In the genomic region with DNA sequence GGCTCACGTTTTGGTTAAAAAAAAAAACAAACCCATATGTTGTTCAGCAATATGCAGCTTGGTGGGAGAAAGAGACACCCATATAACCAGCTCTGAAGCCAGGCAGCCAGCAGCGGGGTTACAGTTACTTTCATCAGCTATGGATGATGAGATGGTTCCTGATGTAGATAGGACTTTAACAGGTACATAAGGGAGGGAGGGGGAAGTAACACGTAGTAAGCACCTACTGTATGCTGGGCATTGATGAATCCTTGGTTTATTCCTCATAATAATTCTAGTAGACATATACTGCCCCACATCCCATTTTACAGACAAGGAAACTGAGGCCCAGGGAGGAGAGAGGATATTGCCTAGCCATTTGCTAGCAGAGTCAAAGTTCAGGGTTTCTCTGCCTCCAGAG, we compare ENCODE assay signal across 24 cellular contexts. TPM values are rescaled to one million over a fixed set of nuclear protein-coding genes. Genes with fewer than 3 reads are reported as not detected.
A peak's percentile ranks its signal among the peaks of the same experiment; 100 is the strongest.
DNase-seq lines count a peak whose midpoint lies in the region; ATAC-seq, FAIRE-seq and TF ChIP-seq lines count a peak whose summit lies in the region.
"Had no signal": no experiment of that assay in that cellular context is flagged by ENCODE, and none has a peak within 500 bp of the region (broad histone marks: within the 10 kb centered on the region; RNA-seq: fewer than 3 reads in every experiment).

No MANE protein-coding gene starts in this region.

- H3K4me2 ChIP-seq in A549 = peak overlapping the region; percentile 43
- no peak overlapping the region for H3K4me2 ChIP-seq in PC-3 (ENCODE audit: low read length)

- no peak for FAIRE-seq in A549 (lab: Jason Lieb, UNC)
- FAIRE-seq: GM12891 had no signal

- peaks cover 23% of the 10 kb centered on the region for H3K4me1 Mint-ChIP-seq in osteocyte (ENCODE audit: unreplicated experiment)
- H3K4me1 Mint-ChIP-seq in MCF 10A (ENCODE audit: insufficient read depth, unreplicated experiment) = peaks cover 9% of the 10 kb centered on the region
- H3K4me1 Mint-ChIP-seq: activated naive CD8-positive, alpha-beta T cell treated with anti-CD3 and anti-CD28 coated beads, Interleukin-2, amount 10 ng/mL, durations not matched to agents 7 days and 5 days; activated T-helper 17 cell treated with anti-CD3 and anti-CD28 coated beads, Interleukin-2, amount 50 U/mL, for 72 hours; CD4-positive, alpha-beta memory T cell had no signal

- POLR2A ChIA-PET in A549 (lab: Yijun Ruan, JAX) (no interaction called here), PC-3 (lab: Charles Lee; ENCODE audit: unreplicated experiment) (no interaction called here), MCF 10A (lab: Yijun Ruan, JAX) (no interaction called here)

- no peaks in the 10 kb centered on the region for H3K36me3 Mint-ChIP-seq in osteocyte (ENCODE audit: unreplicated experiment)
- peaks cover 6% of the 10 kb centered on the region for H3K36me3 Mint-ChIP-seq in MCF 10A (ENCODE audit: insufficient read depth, unreplicated experiment)
- H3K36me3 Mint-ChIP-seq: activated naive CD8-positive, alpha-beta T cell treated with anti-CD3 and anti-CD28 coated beads, Interleukin-2, amount 10 ng/mL, durations not matched to agents 7 days and 5 days had no signal

- H3K27ac ChIP-seq in A549 (peak overlapping the region; percentile 67 to 94), PC-3 (ENCODE audit: low read length) (peak overlapping the region; percentile 7; the same call in 1 of the 2 replicates), esophagus squamous epithelium (peak overlapping the region in 3 of 4 donors; percentile 43 to 62 (median 46))
- H3K27ac ChIP-seq: RWPE1 had no signal

- H3K9me2 ChIP-seq in PC-3 (replicated peaks; ENCODE audit: low read length) = no peaks in the 10 kb centered on the region

- TF ChIP-seq POLR2A in A549 (IDR thresholded peaks at IDR 0.05; ENCODE audit: low read length) = no peak
- no peak for TF ChIP-seq POLR2A in esophagus squamous epithelium (IDR thresholded peaks at IDR 0.05)

- H3K9me3 Mint-ChIP-seq in osteocyte (ENCODE audit: unreplicated experiment) (peaks cover 8% of the 10 kb centered on the region), MCF 10A (ENCODE audit: unreplicated experiment) (peaks cover 8% of the 10 kb centered on the region)

- H3K4me3 Mint-ChIP-seq in osteocyte (ENCODE audit: unreplicated experiment) = no peak overlapping the region
- no peak overlapping the region for H3K4me3 Mint-ChIP-seq in MCF 10A (ENCODE audit: unreplicated experiment)
- H3K4me3 Mint-ChIP-seq: activated naive CD8-positive, alpha-beta T cell treated with anti-CD3 and anti-CD28 coated beads, Interleukin-2, amount 10 ng/mL, durations not matched to agents 7 days and 5 days; activated T-helper 17 cell treated with anti-CD3 and anti-CD28 coated beads, Interleukin-2, amount 50 U/mL, for 72 hours; CD4-positive, alpha-beta memory T cell had no signal

- H2AFZ ChIP-seq in PC-3 (ENCODE audit: low read length) = no peak overlapping the region

- peak overlapping the region; percentile 16 for H3K27ac Mint-ChIP-seq in osteocyte (ENCODE audit: unreplicated experiment)
- H3K27ac Mint-ChIP-seq in MCF 10A (ENCODE audit: low read depth, unreplicated experiment) = no peak overlapping the region
- H3K27ac Mint-ChIP-seq: activated naive CD8-positive, alpha-beta T cell treated with anti-CD3 and anti-CD28 coated beads, Interleukin-2, amount 10 ng/mL, durations not matched to agents 7 days and 5 days; activated T-helper 17 cell treated with anti-CD3 and anti-CD28 coated beads, Interleukin-2, amount 50 U/mL, for 72 hours; CD4-positive, alpha-beta memory T cell; naive thymus-derived CD8-positive, alpha-beta T cell had no signal

- intact Hi-C loops in PC-3 (cut with micrococcal nuclease) = no loop called here
- intact Hi-C loops in esophagus squamous epithelium (cut with DNase I) = no loop called here
- intact Hi-C loops in MCF 10A (cut with micrococcal nuclease) = no loop called here

- H3K27me3 Mint-ChIP-seq in osteocyte (ENCODE audit: unreplicated experiment) = no peaks in the 10 kb centered on the region
- no peaks in the 10 kb centered on the region for H3K27me3 Mint-ChIP-seq in MCF 10A (ENCODE audit: insufficient read depth, unreplicated experiment)
- H3K27me3 Mint-ChIP-seq: activated naive CD8-positive, alpha-beta T cell treated with anti-CD3 and anti-CD28 coated beads, Interleukin-2, amount 10 ng/mL, durations not matched to agents 7 days and 5 days; activated T-helper 17 cell treated with anti-CD3 and anti-CD28 coated beads, Interleukin-2, amount 50 U/mL, for 72 hours had no signal

- no peak for ATAC-seq in A549
- no peak for ATAC-seq in PC-3
- ATAC-seq in HG03159 (IDR thresholded peaks at IDR 0.05; ENCODE audit: unreplicated experiment) = no peak
- ATAC-seq: activated T-helper 17 cell treated with anti-CD3 and anti-CD28 coated beads, Interleukin-2, amount 50 U/mL, for 72 hours; naive thymus-derived CD8-positive, alpha-beta T cell had no signal

- H3K4me1 ChIP-seq in A549 (peaks cover 42% of the 10 kb centered on the region), PC-3 (ENCODE audit: insufficient read depth, low read length) (peaks cover 27% of the 10 kb centered on the region), esophagus squamous epithelium (peaks cover 0 to 35% (median 8%) of the 10 kb centered on the region in 3 donors)
- H3K4me1 ChIP-seq: breast epithelium had no signal

- CTCF ChIA-PET in A549 (lab: Yijun Ruan, JAX) = interaction anchor here (0.6 to 0.7 kb wide), 3 partner anchors 46 to 1517 kb away, joined by 3 to 5 read pairs (median 3); no protein-coding TSS in a partner anchor
- CTCF ChIA-PET in PC-3 (lab: Charles Lee) = no interaction called here
- CTCF ChIA-PET in MCF 10A (lab: Yijun Ruan, JAX) = interaction anchor here (0.8 kb wide), 1 partner anchor 9 kb away, joined by 3 read pairs; no protein-coding TSS in a partner anchor

- H3K4me3 ChIP-seq in A549 (no peak overlapping the region), PC-3 (ENCODE audit: low read length) (no peak overlapping the region), esophagus squamous epithelium (no peak overlapping the region)
- H3K4me3 ChIP-seq: breast epithelium, MG63 had no signal

- TF ChIP-seq RAD21 in A549 (conservative IDR thresholded peaks at IDR 0.05 in 1 of 2, IDR thresholded peaks at IDR 0.05 in 1 of 2) = no peak

- H3F3A ChIP-seq in PC-3 (ENCODE audit: low read length, unreplicated experiment) = no peaks in the 10 kb centered on the region

- H3K36me3 ChIP-seq in PC-3 (ENCODE audit: low read depth, low read length) = no peaks in the 10 kb centered on the region
- no peaks in the 10 kb centered on the region for H3K36me3 ChIP-seq in esophagus squamous epithelium
- H3K36me3 ChIP-seq: breast epithelium, MG63 had no signal

- in situ Hi-C loops in KBM-7 (cut with MboI; ENCODE audit: low pct_unique_long_range_greater_than_20kb, low sequenced_read_pairs) = no loop called here

- DNase-seq in A549 (ENCODE audit: low read depth in 1 of 2, low spot score in 1 of 2) (no peak), PC-3 (no peak), esophagus squamous epithelium (lab: John Stamatoyannopoulos, UW) (no peak), osteocyte (ENCODE audit: extremely low spot score, unreplicated experiment) (no peak), MCF 10A (ENCODE audit: unreplicated experiment) (no peak), NCI-H526 (lab: John Stamatoyannopoulos, UW) (no peak), KBM-7 (no peak)
- DNase-seq: activated CD4-positive, alpha-beta T cell treated with anti-CD3 and anti-CD28 coated beads for 4 hours; activated naive CD8-positive, alpha-beta T cell treated with anti-CD3 and anti-CD28 coated beads, Interleukin-2, amount 10 ng/mL, durations not matched to agents 7 days and 5 days; CD4-positive, alpha-beta memory T cell; erythroblast; glutamatergic neuron; H7; MG63; naive thymus-derived CD8-positive, alpha-beta T cell; NCI-H345; substantia nigra; SW 1271 had no signal

- H3K9me3 ChIP-seq in A549 = peaks cover 9% of the 10 kb centered on the region; the same call in 1 of the 3 replicates
- 0 out of 2 replicates have a peak, but pooled peaks cover 3% of the 10 kb centered on the region for H3K9me3 ChIP-seq in PC-3 (ENCODE audit: low read length)
- peaks cover 0 to 9% (median 3%) of the 10 kb centered on the region in 3 donors for H3K9me3 ChIP-seq in esophagus squamous epithelium

- H3K27me3 ChIP-seq in PC-3 (ENCODE audit: low read length) (no peaks in the 10 kb centered on the region), esophagus squamous epithelium (no peaks in the 10 kb centered on the region)
- H3K27me3 ChIP-seq: breast epithelium, MG63 had no signal

- no peaks in the 10 kb centered on the region for H4K20me1 ChIP-seq in PC-3 (ENCODE audit: low read length)

- BruUV-seq in PC-3 (replicated peaks; lab: Mats Ljungman, UMichigan) = no TSS peak
- no TSS peak for BruUV-seq in MCF 10A (replicated peaks; lab: Mats Ljungman, UMichigan)

- 67% methylated on average over 3 of the region's 3 CpGs for WGBS in A549 (ENCODE audit: missing lambda C conversion rate)
- WGBS in esophagus squamous epithelium, 2 donors = 66 to 69% methylated on average over 3 of the region's 3 CpGs

- no peak overlapping the region for H3K9ac ChIP-seq in PC-3 (ENCODE audit: low read length)

- TF ChIP-seq CTCF in A549 (IDR thresholded peaks at IDR 0.05) (no peak), PC-3 (conservative IDR thresholded peaks at IDR 0.05; ENCODE audit: low read depth, low read length) (no peak), esophagus squamous epithelium (IDR thresholded peaks at IDR 0.05) (no peak), osteocyte (IDR thresholded peaks at IDR 0.05) (no peak), MCF 10A (IDR thresholded peaks at IDR 0.05; ENCODE audit: unreplicated experiment) (no peak)

- no peak for TF ChIP-seq EP300 in A549 (IDR thresholded peaks at IDR 0.05)

- H3K79me2 ChIP-seq in PC-3 (ENCODE audit: low read length) = no peaks in the 10 kb centered on the region

TF ChIP-seq in A549, 52 proteins besides CTCF, POLR2A, EP300 and RAD21 (continues in another document):
- TF ChIP-seq CBX2 (IDR thresholded peaks at IDR 0.05; ENCODE audit: borderline replicate concordance, low read depth) = no peak

RNA-seq across cellular contexts. Expression of a gene that starts 2.0 kb away (rescaled TPM):
- polyA plus RNA-seq in A549 (2011; rRNA removed) (0.12 TPM in 2 replicates), A549 (2017; fragmentation: RNase III; extraction: RNeasy Plus Mini Kit Qiagen cat#74134 plus additional on column Dnase treatment) (0.03 to 0.07 TPM (median 0.04 TPM) in 3 replicates)
- polyA plus RNA-seq in A549 (2012; cell fraction: cytosol; rRNA removed) = 0.08 and 0.09 TPM in 2 replicates
- polyA plus RNA-seq in A549 (2012; cell fraction: nucleus; rRNA removed) = 0.24 and 0.25 TPM in 2 replicates
- 0.12 TPM in 1 of 2 replicates, not detected in the other for polyA minus RNA-seq in A549 (2011; rRNA and poly(A)+ RNA removed)
- total RNA-seq in PC-3 (2014; rRNA removed) (0.23 and 0.26 TPM in 2 replicates), esophagus squamous epithelium (under 1 TPM in 1 of 4 donors, not detected in 3; 0.57 TPM), osteocyte (not detected in 2 replicates), MCF 10A (2022) (not detected in 2 replicates)
- total RNA-seq: activated naive CD8-positive, alpha-beta T cell treated with anti-CD3 and anti-CD28 coated beads, Interleukin-2, amount 10 ng/mL, durations not matched to agents 7 days and 5 days; activated T-helper 17 cell treated with anti-CD3 and anti-CD28 coated beads, Interleukin-2, amount 50 U/mL, for 72 hours; CD4-positive, alpha-beta memory T cell; H7; lung microvascular endothelial cell; naive thymus-derived CD8-positive, alpha-beta T cell had no signal
- polyA plus RNA-seq: CD4-positive, alpha-beta memory T cell; naive thymus-derived CD8-positive, alpha-beta T cell had no signal

RNA-seq across cellular contexts. Expression of a gene that starts 56.2 kb away (rescaled TPM):
- polyA plus RNA-seq in A549 (2011; rRNA removed) = 8.4 and 10.0 TPM in 2 replicates
- polyA plus RNA-seq in A549 (2012; cell fraction: cytosol; rRNA removed) = 6.3 and 7.7 TPM in 2 replicates
- polyA plus RNA-seq in A549 (2012; cell fraction: nucleus; rRNA removed) = 6.0 and 6.4 TPM in 2 replicates
- 5.5 to 5.9 TPM (median 5.6 TPM) in 3 replicates for polyA plus RNA-seq in A549 (2017; fragmentation: RNase III; extraction: RNeasy Plus Mini Kit Qiagen cat#74134 plus additional on column Dnase treatment)
- polyA minus RNA-seq in A549 (2011; rRNA and poly(A)+ RNA removed) = 8.7 and 9.1 TPM in 2 replicates
- total RNA-seq in PC-3 (2014; rRNA removed) = 19.6 and 27.1 TPM in 2 replicates
- total RNA-seq in esophagus squamous epithelium = 10 to 100 TPM; 20.0 to 37.3 (median 27.1) TPM
- 15.6 and 16.6 TPM in 2 replicates for total RNA-seq in osteocyte
- total RNA-seq in MCF 10A (2022) = 17.3 and 19.6 TPM in 2 replicates

Comparison
In these comparisons a context has a peak if more than half of its experiments do, and no peak if none do; other contexts are left out.
1. H3K27ac ChIP-seq: peak in every context shown above with its lines; median percentile 80 in A549; 46 in esophagus squamous epithelium; 7 in PC-3.